In the genomic region with DNA sequence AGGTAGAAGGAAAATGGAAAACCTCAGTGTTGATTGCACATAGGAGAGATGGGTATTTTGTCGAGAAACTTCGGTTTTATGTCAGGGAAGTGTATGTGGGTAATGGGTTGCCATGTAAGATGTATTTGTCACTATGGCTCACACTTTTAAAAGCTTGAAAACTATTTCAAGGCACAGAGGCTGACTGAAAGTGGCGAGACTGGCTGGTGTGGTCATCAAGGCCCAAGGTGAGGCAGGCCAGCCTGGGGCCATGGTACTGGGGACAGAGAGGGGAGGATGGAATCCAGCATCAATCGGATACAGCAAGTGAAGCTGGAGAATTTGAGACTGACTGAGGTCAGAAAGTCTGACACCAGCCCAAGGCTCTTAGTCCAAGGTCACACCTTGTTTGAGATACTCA, we compare ENCODE assay signal across 15 cellular contexts.
"Had no signal": no experiment of that assay in that cellular context is flagged by ENCODE, and none has a peak within 500 bp of the region (broad histone marks: within the 10 kb centered on the region; RNA-seq: fewer than 3 reads in every experiment).

No MANE protein-coding gene starts in this region.

- H3K27ac ChIP-seq: ascending aorta, left lung, parathyroid adenoma had no signal

- H3K9me3 ChIP-seq: ascending aorta, left lung had no signal

- H3K27me3 Mint-ChIP-seq: naive B cell, type B pancreatic cell had no signal

- H3K27me3 ChIP-seq: ascending aorta, left lung had no signal

- H3K9ac ChIP-seq: parathyroid adenoma had no signal

- H3K4me1 ChIP-seq: parathyroid adenoma had no signal

- ATAC-seq: left lung, WTC11 had no signal

- DNase-seq: activated CD4-positive, alpha-beta T cell treated with anti-CD3 and anti-CD28 coated beads for 4 hours; activated CD8-positive, alpha-beta memory T cell treated with anti-CD3 and anti-CD28 coated beads for 24 hours; activated naive CD4-positive, alpha-beta T cell treated with Interleukin-2 at 50 U/mL for 16 hours; effector memory CD4-positive, alpha-beta T cell; left lung; mammary epithelial cell; naive B cell; retina; stimulated activated CD4-positive, alpha-beta T cell treated with anti-CD3 and anti-CD28 coated beads, Interleukin-12 subunit alpha, Interleukin-12 subunit beta, amount 100 ng/mL, for 4 hours; stimulated activated CD4-positive, alpha-beta T cell treated with anti-CD3 and anti-CD28 coated beads, Interleukin-2, amount 100 ng/mL, for 24 hours had no signal

- H3K27ac Mint-ChIP-seq: T-helper 1 cell treated with Interleukin-12 subunit alpha and Interleukin-12 subunit beta and Interleukin-4 antibody, amounts not matched to agents 30 μg/mL and 1 μg/mL, for 36 hours; type B pancreatic cell; WTC11 had no signal

- H3K4me3 Mint-ChIP-seq: T-helper 1 cell treated with Interleukin-12 subunit alpha and Interleukin-12 subunit beta and Interleukin-4 antibody, amounts not matched to agents 30 μg/mL and 1 μg/mL, for 36 hours; type B pancreatic cell; WTC11 had no signal

- H2AFZ ChIP-seq: parathyroid adenoma had no signal

- H3K9me3 Mint-ChIP-seq: naive B cell; T-helper 1 cell treated with Interleukin-12 subunit alpha and Interleukin-12 subunit beta and Interleukin-4 antibody, amounts not matched to agents 30 μg/mL and 1 μg/mL, for 36 hours; type B pancreatic cell; WTC11 had no signal

- H3K4me3 ChIP-seq: ascending aorta, left lung had no signal
